ENCODE assay signal across 21 cellular contexts in the genomic region with DNA sequence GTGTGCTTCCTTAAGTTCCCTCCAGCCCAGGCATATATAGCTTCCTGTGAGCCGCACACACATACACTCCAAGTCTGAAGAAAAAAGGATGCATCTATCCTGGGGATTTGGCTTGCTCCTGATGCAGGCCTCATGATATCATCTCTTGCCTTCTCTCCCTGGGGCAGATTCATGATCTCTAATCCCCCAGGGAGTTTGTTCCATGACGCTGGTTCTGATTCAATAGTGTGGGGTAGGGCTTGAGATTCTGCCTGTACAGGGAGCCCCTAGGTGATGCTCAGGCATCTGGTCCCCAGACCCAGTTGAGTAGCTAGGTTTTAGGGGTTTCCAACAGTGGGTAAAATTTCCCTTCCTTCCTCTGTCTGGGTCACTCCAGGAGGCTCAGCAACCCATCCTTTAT. TPM values are rescaled to one million over a fixed set of nuclear protein-coding genes. Genes with fewer than 3 reads are reported as not detected.
"Had no signal": no experiment of that assay in that cellular context is flagged by ENCODE, and none has a peak within 500 bp of the region (broad histone marks: within the 10 kb centered on the region; RNA-seq: fewer than 3 reads in every experiment).

No MANE protein-coding gene starts in this region.

- DNase-seq: activated CD4-positive, alpha-beta T cell treated with anti-CD3 and anti-CD28 coated beads, Interleukin-2, amount 10 ng/mL, durations not matched to agents 24 days and 14 days; activated CD8-positive, alpha-beta T cell treated with anti-CD3 and anti-CD28 coated beads for 36 hours; activated naive CD4-positive, alpha-beta T cell; activated naive CD8-positive, alpha-beta T cell treated with anti-CD3 and anti-CD28 coated beads, Interleukin-2, amount 10 ng/mL, durations not matched to agents 7 days and 5 days; activated T-cell treated with anti-CD3 and anti-CD28 coated beads, Interleukin-2, amount 50 U/mL, for 1 hour; anterior cingulate cortex; cortex of kidney; heart left ventricle; left ventricle myocardium superior; retina; stimulated activated CD4-positive, alpha-beta T cell treated with anti-CD3 and anti-CD28 coated beads, Interleukin-4, amount 100 ng/mL, for 1 hour; testis; upper lobe of left lung had no signal

- H3K4me1 ChIP-seq: gastroesophageal sphincter, heart left ventricle, testis, upper lobe of left lung had no signal

- H3K27ac ChIP-seq: gastroesophageal sphincter, heart left ventricle, testis, upper lobe of left lung had no signal

- H3K27me3 ChIP-seq: testis, upper lobe of left lung had no signal

- H3K4me3 ChIP-seq: gastroesophageal sphincter, heart left ventricle, testis, upper lobe of left lung had no signal

- ATAC-seq: activated CD8-positive, alpha-beta T cell treated with anti-CD3 and anti-CD28 coated beads for 36 hours; activated T-helper 17 cell treated with anti-CD3 and anti-CD28 coated beads, Interleukin-2, amount 50 U/mL, for 72 hours; gastroesophageal sphincter; heart left ventricle; left ventricle myocardium superior had no signal

- H3K36me3 ChIP-seq: gastroesophageal sphincter, heart left ventricle, upper lobe of left lung had no signal

- FAIRE-seq: endometrium had no signal

- H3K9me3 ChIP-seq: gastroesophageal sphincter, heart left ventricle, testis, upper lobe of left lung had no signal

RNA-seq across cellular contexts. Expression of a gene that starts 1.5 kb away (rescaled TPM):
- total RNA-seq: activated CD4-positive, alpha-beta T cell treated with anti-CD3 and anti-CD28 coated beads, Interleukin-2, amount 10 ng/mL, durations not matched to agents 24 days and 14 days; activated CD8-positive, alpha-beta T cell treated with anti-CD3 and anti-CD28 coated beads for 36 hours; activated naive CD8-positive, alpha-beta T cell treated with anti-CD3 and anti-CD28 coated beads, Interleukin-2, amount 10 ng/mL, durations not matched to agents 7 days and 5 days; activated T-helper 17 cell treated with anti-CD3 and anti-CD28 coated beads, Interleukin-2, amount 50 U/mL, for 72 hours; gastroesophageal sphincter; kidney epithelial cell; left ventricle myocardium superior; mononuclear cell; neural crest cell; posterior vena cava had no signal
- polyA plus RNA-seq: esophagus had no signal
